2 cellular contexts compared by ENCODE assay signal in genomic region chr10:75207079-75207867, GRCh38.
TF ChIP-seq lines count a peak whose summit lies in the region.

No MANE protein-coding gene starts in this region.

TF ChIP-seq in H1, 55 proteins besides CTCF, POLR2A, EP300 and RAD21:
- TF ChIP-seq JUND (IDR thresholded peaks at IDR 0.05; ENCODE audit: low read length) (no peak), MAX (IDR thresholded peaks at IDR 0.05) (no peak), KDM1A (IDR thresholded peaks at IDR 0.05; ENCODE audit: borderline replicate concordance, low read length) (no peak), CHD2 (IDR thresholded peaks at IDR 0.05; ENCODE audit: low read length) (no peak), YY1 (IDR thresholded peaks at IDR 0.05; ENCODE audit: low read depth, low read length) (no peak), GABPA (IDR thresholded peaks at IDR 0.05; ENCODE audit: borderline replicate concordance, insufficient read depth, low read length) (no peak), RXRA (IDR thresholded peaks at IDR 0.05; ENCODE audit: insufficient read depth, low read depth, low read length) (no peak), ZNF274 (IDR thresholded peaks at IDR 0.05; ENCODE audit: borderline replicate concordance, extremely low read depth, low read length) (no peak), BRCA1 (IDR thresholded peaks at IDR 0.05; ENCODE audit: low read depth, low read length) (no peak), CBX8 (IDR thresholded peaks at IDR 0.05; ENCODE audit: borderline replicate concordance, low read depth, low read length) (no peak), TEAD4 (IDR thresholded peaks at IDR 0.05; ENCODE audit: low read depth, low read length) (no peak)

TF ChIP-seq in HEK293T, 16 proteins besides CTCF, POLR2A, EP300 and RAD21:
- no peak for TF ChIP-seq ZNF384 (IDR thresholded peaks at IDR 0.05)
- no peak for TF ChIP-seq SP1 (IDR thresholded peaks at IDR 0.05)
- no peak for TF ChIP-seq ELF4 (IDR thresholded peaks at IDR 0.05)
- TF ChIP-seq LEF1 (IDR thresholded peaks at IDR 0.05; ENCODE audit: borderline replicate concordance): no peak
- TF ChIP-seq NFRKB (IDR thresholded peaks at IDR 0.05): no peak
- no peak for TF ChIP-seq SUZ12 (IDR thresholded peaks at IDR 0.05)
- no peak for TF ChIP-seq TARDBP (IDR thresholded peaks at IDR 0.05)
- TF ChIP-seq CTBP1 (IDR thresholded peaks at IDR 0.05; ENCODE audit: borderline replicate concordance): no peak
- TF ChIP-seq PKNOX1 (IDR thresholded peaks at IDR 0.05): no peak; the same call in 1 of the 2 replicates
- TF ChIP-seq ARNT (IDR thresholded peaks at IDR 0.05): no peak
- no peak for TF ChIP-seq L3MBTL2 (conservative IDR thresholded peaks at IDR 0.05)
- no peak for TF ChIP-seq HDGF (IDR thresholded peaks at IDR 0.05; ENCODE audit: borderline replicate concordance)
- no peak for TF ChIP-seq FOXK2 (IDR thresholded peaks at IDR 0.05)
TF ChIP-seq in HEK293T: peak in this region for 0.
